Comparison of ENCODE assay signal across 28 cellular contexts in the genomic region with DNA sequence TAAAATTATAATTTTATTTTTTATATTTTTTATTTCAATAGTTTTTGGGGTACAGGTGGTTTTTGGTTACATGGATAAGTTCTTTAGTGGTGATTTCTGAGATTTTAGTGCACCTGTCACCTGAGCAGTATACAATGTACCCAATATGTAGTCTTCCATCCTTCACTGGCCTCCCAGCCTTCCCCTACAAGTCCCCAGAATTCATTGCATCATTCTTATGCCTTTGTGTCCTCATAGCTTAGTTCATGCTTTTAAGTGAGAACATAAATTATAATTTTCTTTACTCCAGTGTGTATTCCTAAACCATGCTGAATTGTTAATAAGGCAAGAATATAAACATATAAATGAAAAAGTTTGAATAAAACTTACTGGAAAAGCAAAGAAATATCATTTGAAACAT.
"Had no signal": no experiment of that assay in that cellular context is flagged by ENCODE, and none has a peak within 500 bp of the region (broad histone marks: within the 10 kb centered on the region; RNA-seq: fewer than 3 reads in every experiment).

No MANE protein-coding gene starts in this region.

- ATAC-seq: effector memory CD8-positive, alpha-beta T cell; esophagus mucosa; foreskin keratinocyte; gastrocnemius medialis; gastroesophageal sphincter; heart left ventricle; heart right ventricle had no signal

- H3K27me3 ChIP-seq: colonic mucosa, dorsolateral prefrontal cortex, esophagus muscularis mucosa, esophagus squamous epithelium, foreskin keratinocyte, gastrocnemius medialis, gastroesophageal sphincter, heart left ventricle, heart right ventricle had no signal

- H3K4me3 ChIP-seq: colonic mucosa, coronary artery, dorsolateral prefrontal cortex, esophagus muscularis mucosa, esophagus squamous epithelium, gastrocnemius medialis, gastroesophageal sphincter, heart left ventricle, heart right ventricle had no signal

- H3K4me1 ChIP-seq: colonic mucosa had no signal

- H3K27ac ChIP-seq: colonic mucosa, coronary artery, dorsolateral prefrontal cortex, epithelial cell of prostate, esophagus muscularis mucosa, esophagus squamous epithelium, foreskin keratinocyte, gastrocnemius medialis, gastroesophageal sphincter, heart left ventricle, heart right ventricle had no signal

- DNase-seq: colonic mucosa; cortex of kidney; dermis blood vessel endothelial cell; dorsolateral prefrontal cortex; effector CD4-positive, alpha-beta T cell; effector CD8-positive, alpha-beta T cell; effector memory CD4-positive, alpha-beta T cell; effector memory CD8-positive, alpha-beta T cell; endodermal cell; erythroblast; esophagus squamous epithelium; foreskin fibroblast; foreskin keratinocyte; foreskin melanocyte; gastrocnemius medialis; glutamatergic neuron; head of caudate nucleus; heart left ventricle; heart right ventricle had no signal

- FAIRE-seq: colon, endometrium, endothelial cell of umbilical vein, frontal cortex had no signal

- H3K36me3 ChIP-seq: colonic mucosa, esophagus muscularis mucosa, esophagus squamous epithelium, gastrocnemius medialis, gastroesophageal sphincter, heart left ventricle, heart right ventricle had no signal

- H3K9me3 ChIP-seq: colonic mucosa, esophagus muscularis mucosa, esophagus squamous epithelium, gastrocnemius medialis had no signal
